ENCODE assay signal across 19 cellular contexts in genomic region chr13:113621046-113621445, GRCh38. TPM values are rescaled to one million over a fixed set of nuclear protein-coding genes. Genes with fewer than 3 reads are reported as not detected.
"Had no signal": no experiment of that assay in that cellular context is flagged by ENCODE, and none has a peak within 500 bp of the region (broad histone marks: within the 10 kb centered on the region; RNA-seq: fewer than 3 reads in every experiment).

No MANE protein-coding gene starts in this region.

- H3K9me3 Mint-ChIP-seq: activated T-cell treated with anti-CD3 and anti-CD28 coated beads, Interleukin-2, amount 50 U/mL, for 4 hours had no signal

- H3K27me3 ChIP-seq: breast epithelium, left lung, upper lobe of left lung had no signal

- H3K27me3 Mint-ChIP-seq: activated naive CD8-positive, alpha-beta T cell treated with anti-CD3 and anti-CD28 coated beads for 36 hours had no signal

- H3K4me3 ChIP-seq: breast epithelium, left lung, mucosa of descending colon, thoracic aorta, upper lobe of left lung had no signal

- DNase-seq: activated CD8-positive, alpha-beta memory T cell treated with anti-CD3 and anti-CD28 coated beads, Interleukin-2, amount 50 U/mL, for 48 hours; activated naive CD4-positive, alpha-beta T cell treated with Interleukin-2 at 50 U/mL for 16 hours; activated naive CD8-positive, alpha-beta T cell treated with anti-CD3 and anti-CD28 coated beads for 36 hours; activated T-cell treated with anti-CD3 and anti-CD28 coated beads, Interleukin-2, amount 50 U/mL, for 4 hours; cortex of kidney; mucosa of descending colon; stimulated activated CD4-positive, alpha-beta T cell treated with anti-CD3 and anti-CD28 coated beads, Interleukin-4, amount 100 ng/mL, for 1 hour; stimulated activated naive CD4-positive, alpha-beta T cell; T-helper 9 cell had no signal

- H3K9me3 ChIP-seq: breast epithelium, left lung, mucosa of descending colon, thoracic aorta, upper lobe of left lung had no signal

- ATAC-seq: activated T-cell treated with anti-CD3 and anti-CD28 coated beads, Interleukin-2, amount 50 U/mL, for 4 hours; left lung; mucosa of descending colon had no signal

- H3K4me3 Mint-ChIP-seq: activated naive CD8-positive, alpha-beta T cell treated with anti-CD3 and anti-CD28 coated beads for 36 hours; activated T-cell treated with anti-CD3 and anti-CD28 coated beads, Interleukin-2, amount 50 U/mL, for 4 hours had no signal

- H3K36me3 ChIP-seq: breast epithelium, thoracic aorta had no signal

- H3K27ac ChIP-seq: breast epithelium, left lung, thoracic aorta, upper lobe of left lung had no signal

- H3K4me1 ChIP-seq: breast epithelium had no signal

- H3K27ac Mint-ChIP-seq: activated naive CD8-positive, alpha-beta T cell treated with anti-CD3 and anti-CD28 coated beads for 36 hours had no signal

RNA-seq across cellular contexts. Expression of gene ATP4B, which starts 37.0 kb away (rescaled TPM):
- total RNA-seq: activated CD8-positive, alpha-beta memory T cell treated with anti-CD3 and anti-CD28 coated beads for 36 hours; activated naive CD8-positive, alpha-beta T cell treated with anti-CD3 and anti-CD28 coated beads for 36 hours; activated T-cell treated with anti-CD3 and anti-CD28 coated beads, Interleukin-2, amount 50 U/mL, for 4 hours; breast epithelium; epithelial cell of proximal tubule; fibroblast of lung; kidney epithelial cell; left lung; T-helper 1 cell treated with Interleukin-12 subunit alpha and Interleukin-12 subunit beta and Interleukin-4 antibody, amounts not matched to agents 30 ng/mL and 1 ng/mL, for 36 hours; upper lobe of left lung had no signal
- polyA plus RNA-seq: fibroblast of lung, neural cell had no signal

RNA-seq across cellular contexts. Expression of gene GRK1, which starts 46.0 kb away (rescaled TPM):
- total RNA-seq: activated naive CD8-positive, alpha-beta T cell treated with anti-CD3 and anti-CD28 coated beads for 36 hours; breast epithelium; kidney epithelial cell; thoracic aorta had no signal
- polyA plus RNA-seq: fibroblast of lung had no signal
